ENCODE assay signal across 29 cellular contexts in the genomic region with DNA sequence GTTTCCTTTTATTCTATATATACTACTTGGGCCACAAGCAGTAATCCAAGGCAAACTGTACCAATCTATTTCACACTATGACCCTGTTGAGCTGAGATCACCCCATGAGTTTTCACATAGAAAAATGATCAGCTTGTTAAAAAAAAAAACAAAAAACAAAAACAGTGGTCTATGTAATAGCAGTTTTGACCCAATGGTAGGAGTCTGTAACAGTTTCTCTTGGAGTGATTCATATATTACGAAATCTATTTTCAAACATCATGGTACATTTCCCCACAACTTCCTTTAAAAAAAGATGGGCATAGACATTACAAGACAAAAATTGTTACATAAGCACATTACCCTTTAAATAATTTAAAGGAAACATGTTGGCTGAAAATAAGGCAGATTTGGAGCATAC.
DNase-seq lines count a peak whose midpoint lies in the region; ATAC-seq lines count a peak whose summit lies in the region.
"Had no signal": no experiment of that assay in that cellular context is flagged by ENCODE, and none has a peak within 500 bp of the region (broad histone marks: within the 10 kb centered on the region; RNA-seq: fewer than 3 reads in every experiment).

No MANE protein-coding gene starts in this region.

- no peaks in the 10 kb centered on the region for H3K36me3 ChIP-seq in ACC112 (ENCODE audit: insufficient read depth, low read length)
- H3K36me3 ChIP-seq: ascending aorta, spleen, upper lobe of left lung had no signal

- no peak overlapping the region for H3K4me3 ChIP-seq in ACC112 (ENCODE audit: low read depth, low read length)
- H3K4me3 ChIP-seq: ascending aorta, spleen, upper lobe of left lung had no signal

- in situ Hi-C loops in KBM-7 (cut with MboI; ENCODE audit: low pct_unique_long_range_greater_than_20kb, low sequenced_read_pairs): no loop called here

- POLR2A ChIA-PET in activated CD8-positive, alpha-beta T cell treated with anti-CD3 and anti-CD28 coated beads, Interleukin-2, amount 10 ng/mL, durations not matched to agents 7 days and 5 days (lab: Charles Lee): no interaction called here

- H3K27me3 ChIP-seq in ACC112 (ENCODE audit: insufficient read depth, low read length): no peaks in the 10 kb centered on the region
- H3K27me3 ChIP-seq: ascending aorta, BE2C, spleen, upper lobe of left lung had no signal

- no peak for ATAC-seq in activated CD8-positive, alpha-beta T cell treated with anti-CD3 and anti-CD28 coated beads, Interleukin-2, amount 10 ng/mL, durations not matched to agents 7 days and 5 days
- ATAC-seq: activated naive CD4-positive, alpha-beta T cell treated with anti-CD3 and anti-CD28 coated beads, Interleukin-2, amount 50 U/mL, for 72 hours; activated T-helper 17 cell treated with anti-CD3 and anti-CD28 coated beads, Interleukin-2, amount 50 U/mL, for 72 hours; left ventricle myocardium superior; natural killer cell treated with Interleukin-12 subunit alpha and Interleukin-12 subunit beta and Interleukin-15 and Interleukin-18, amount 100 ng/mL, for 72 hours; stimulated activated effector memory CD8-positive, alpha-beta T cell treated with anti-CD3 and anti-CD28 coated beads, Interleukin-12 subunit alpha, Interleukin-12 subunit beta, amount 100 ng/mL, for 72 hours had no signal

- H3K27ac ChIP-seq in ACC112 (ENCODE audit: low read depth, low read length): peak overlapping the region; percentile 28; the same call in 1 of the 2 replicates
- H3K27ac ChIP-seq: ascending aorta, upper lobe of left lung had no signal

- H3K27me3 Mint-ChIP-seq in activated CD8-positive, alpha-beta T cell treated with anti-CD3 and anti-CD28 coated beads, Interleukin-2, amount 10 ng/mL, durations not matched to agents 7 days and 5 days (ENCODE audit: low read depth): no peaks in the 10 kb centered on the region
- H3K27me3 Mint-ChIP-seq: activated T-helper 17 cell treated with anti-CD3 and anti-CD28 coated beads, Interleukin-2, amount 50 U/mL, for 72 hours; central memory CD8-positive, alpha-beta T cell had no signal

- CTCF ChIA-PET in activated CD8-positive, alpha-beta T cell treated with anti-CD3 and anti-CD28 coated beads, Interleukin-2, amount 10 ng/mL, durations not matched to agents 7 days and 5 days (lab: Charles Lee): no interaction called here

- no peak overlapping the region for H3K4me3 Mint-ChIP-seq in activated CD8-positive, alpha-beta T cell treated with anti-CD3 and anti-CD28 coated beads, Interleukin-2, amount 10 ng/mL, durations not matched to agents 7 days and 5 days
- H3K4me3 Mint-ChIP-seq: activated B cell treated with CpG ODN at 0.5 μM for 24 hours; activated T-helper 17 cell treated with anti-CD3 and anti-CD28 coated beads, Interleukin-2, amount 50 U/mL, for 72 hours; central memory CD8-positive, alpha-beta T cell; H9; natural killer cell treated with Interleukin-12 subunit alpha and Interleukin-12 subunit beta and Interleukin-15 and Interleukin-18, amount 100 ng/mL, for 72 hours; stimulated activated effector memory CD8-positive, alpha-beta T cell treated with anti-CD3 and anti-CD28 coated beads, Interleukin-12 subunit alpha, Interleukin-12 subunit beta, amount 100 ng/mL, for 72 hours had no signal

- DNase-seq in KBM-7: peak; percentile 16
- peak; percentile 44 for DNase-seq in OCI-M1 (lab: John Stamatoyannopoulos, UW)
- DNase-seq in fibroblast of gingiva (ENCODE audit: low read depth): peak; percentile 60
- no peak for DNase-seq in NCI-H510A treated with DMSO at 0.1 percent for 48 hours (lab: John Stamatoyannopoulos, UW)
- no peak for DNase-seq in COLO829 (ENCODE audit: low spot score)
- DNase-seq in RKO (ENCODE audit: low spot score): no peak
- no peak for DNase-seq in activated CD8-positive, alpha-beta T cell treated with anti-CD3 and anti-CD28 coated beads, Interleukin-2, amount 10 ng/mL, durations not matched to agents 7 days and 5 days
- DNase-seq: activated B cell treated with CpG ODN at 0.5 μM for 24 hours; activated CD4-positive, alpha-beta T cell treated with anti-CD3 and anti-CD28 coated beads, Interleukin-2, amount 50 U/mL, for 4 hours; activated CD8-positive, alpha-beta memory T cell treated with anti-CD3 and anti-CD28 coated beads, Interleukin-2, amount 50 U/mL, for 48 hours; BE2C; H9; left ventricle myocardium superior; MM.1S; NCI-H187; NCI-H2171 treated with DMSO at 0.1 percent for 48 hours; NCI-H526 treated with DMSO at 0.1 percent for 48 hours; spleen; stimulated activated CD4-positive, alpha-beta T cell treated with anti-CD3 and anti-CD28 coated beads, Interleukin-2, amount 100 ng/mL, for 48 hours; substantia nigra; T1000; upper lobe of left lung had no signal

- peaks cover 10% of the 10 kb centered on the region for H3K4me1 ChIP-seq in ACC112 (ENCODE audit: control insufficient read depth, insufficient read depth, low read length, unreplicated experiment)
- H3K4me1 ChIP-seq: ascending aorta, BE2C, spleen, upper lobe of left lung had no signal

- no peaks in the 10 kb centered on the region for H3K36me3 Mint-ChIP-seq in activated CD8-positive, alpha-beta T cell treated with anti-CD3 and anti-CD28 coated beads, Interleukin-2, amount 10 ng/mL, durations not matched to agents 7 days and 5 days (ENCODE audit: low read depth)
- H3K36me3 Mint-ChIP-seq: activated naive CD4-positive, alpha-beta T cell treated with anti-CD3 and anti-CD28 coated beads, Interleukin-2, amount 50 U/mL, for 72 hours; natural killer cell treated with Interleukin-12 subunit alpha and Interleukin-12 subunit beta and Interleukin-15 and Interleukin-18, amount 100 ng/mL, for 72 hours; stimulated activated effector memory CD8-positive, alpha-beta T cell treated with anti-CD3 and anti-CD28 coated beads, Interleukin-12 subunit alpha, Interleukin-12 subunit beta, amount 100 ng/mL, for 72 hours had no signal

- H3K9me3 Mint-ChIP-seq in activated CD8-positive, alpha-beta T cell treated with anti-CD3 and anti-CD28 coated beads, Interleukin-2, amount 10 ng/mL, durations not matched to agents 7 days and 5 days (ENCODE audit: insufficient read depth): no peaks in the 10 kb centered on the region
- H3K9me3 Mint-ChIP-seq: activated B cell treated with CpG ODN at 0.5 μM for 24 hours; activated naive CD4-positive, alpha-beta T cell treated with anti-CD3 and anti-CD28 coated beads, Interleukin-2, amount 50 U/mL, for 72 hours; activated T-helper 17 cell treated with anti-CD3 and anti-CD28 coated beads, Interleukin-2, amount 50 U/mL, for 72 hours; central memory CD8-positive, alpha-beta T cell; natural killer cell treated with Interleukin-12 subunit alpha and Interleukin-12 subunit beta and Interleukin-15 and Interleukin-18, amount 100 ng/mL, for 72 hours; stimulated activated effector memory CD8-positive, alpha-beta T cell treated with anti-CD3 and anti-CD28 coated beads, Interleukin-12 subunit alpha, Interleukin-12 subunit beta, amount 100 ng/mL, for 72 hours had no signal

- no peaks in the 10 kb centered on the region for H3K79me2 ChIP-seq in ACC112 (ENCODE audit: control insufficient read depth, insufficient read depth, low read length, unreplicated experiment)

- no peak overlapping the region for H3K27ac Mint-ChIP-seq in activated CD8-positive, alpha-beta T cell treated with anti-CD3 and anti-CD28 coated beads, Interleukin-2, amount 10 ng/mL, durations not matched to agents 7 days and 5 days
- H3K27ac Mint-ChIP-seq: activated B cell treated with CpG ODN at 0.5 μM for 24 hours; activated naive CD4-positive, alpha-beta T cell treated with anti-CD3 and anti-CD28 coated beads, Interleukin-2, amount 50 U/mL, for 72 hours; activated T-helper 17 cell treated with anti-CD3 and anti-CD28 coated beads, Interleukin-2, amount 50 U/mL, for 72 hours; H9; natural killer cell treated with Interleukin-12 subunit alpha and Interleukin-12 subunit beta and Interleukin-15 and Interleukin-18, amount 100 ng/mL, for 72 hours; stimulated activated effector memory CD8-positive, alpha-beta T cell treated with anti-CD3 and anti-CD28 coated beads, Interleukin-12 subunit alpha, Interleukin-12 subunit beta, amount 100 ng/mL, for 72 hours had no signal

- H2AFZ ChIP-seq in ACC112 (ENCODE audit: low read length, unreplicated experiment): no peak overlapping the region

- H3K4me1 Mint-ChIP-seq in activated CD8-positive, alpha-beta T cell treated with anti-CD3 and anti-CD28 coated beads, Interleukin-2, amount 10 ng/mL, durations not matched to agents 7 days and 5 days (ENCODE audit: low read depth): no peaks in the 10 kb centered on the region
- H3K4me1 Mint-ChIP-seq: activated B cell treated with CpG ODN at 0.5 μM for 24 hours; central memory CD8-positive, alpha-beta T cell; H9 had no signal

Comparison
In these comparisons a context has a peak if more than half of its experiments do, and no peak if none do; other contexts are left out.
1. DNase-seq: peak in KBM-7 (single experiment), OCI-M1 (single experiment) and fibroblast of gingiva (single experiment); none in NCI-H510A treated with DMSO at 0.1 percent for 48 hours (single experiment), COLO829 (single experiment), RKO (single experiment) and activated CD8-positive, alpha-beta T cell treated with anti-CD3 and anti-CD28 coated beads, Interleukin-2, amount 10 ng/mL, durations not matched to agents 7 days and 5 days (single experiment).